In genomic region chr20:23161244-23161875, GRCh38 we compare ENCODE assay signal across 12 cellular contexts.
DNase-seq lines count a peak whose midpoint lies in the region; ATAC-seq and TF ChIP-seq lines count a peak whose summit lies in the region.
"Had no signal": no experiment of that assay in that cellular context is flagged by ENCODE, and none has a peak within 500 bp of the region (broad histone marks: within the 10 kb centered on the region; RNA-seq: fewer than 3 reads in every experiment).

No MANE protein-coding gene starts in this region.

- peak overlapping the region; percentile 67 for H2AFZ ChIP-seq in mammary epithelial cell (ENCODE audit: low read depth, low read length)

- peak overlapping the region; percentile 42 to 48 for H3K4me3 Mint-ChIP-seq in CD14-positive monocyte
- H3K4me3 Mint-ChIP-seq in activated naive CD4-positive, alpha-beta T cell treated with anti-CD3 and anti-CD28 coated beads for 36 hours: no peak overlapping the region
- H3K4me3 Mint-ChIP-seq: activated naive CD4-positive, alpha-beta T cell treated with anti-CD3 and anti-CD28 coated beads, Interleukin-2, amount 50 U/mL, for 24 hours had no signal

- H3K27ac ChIP-seq in mammary epithelial cell (ENCODE audit: insufficient read depth, low read depth, low read length): no peak overlapping the region
- H3K27ac ChIP-seq in lower lobe of right lung: peak overlapping the region; percentile 76

- no peaks in the 10 kb centered on the region for H3K79me2 ChIP-seq in mammary epithelial cell (ENCODE audit: insufficient read depth, low read length)

- H3K9ac ChIP-seq in mammary epithelial cell (ENCODE audit: insufficient read depth, low read length): no peak overlapping the region

- H3K27ac Mint-ChIP-seq in CD14-positive monocyte: peak overlapping the region; percentile 91 to 100 (median 98)
- H3K27ac Mint-ChIP-seq in activated naive CD4-positive, alpha-beta T cell treated with anti-CD3 and anti-CD28 coated beads for 36 hours: no peak overlapping the region
- H3K27ac Mint-ChIP-seq: activated naive CD4-positive, alpha-beta T cell treated with anti-CD3 and anti-CD28 coated beads, Interleukin-2, amount 50 U/mL, for 24 hours had no signal

- H3K9me3 ChIP-seq in mammary epithelial cell (replicated peaks; ENCODE audit: insufficient read depth, low read length): no peaks in the 10 kb centered on the region
- H3K9me3 ChIP-seq in lower lobe of right lung: no peaks in the 10 kb centered on the region
- H3K9me3 ChIP-seq: BE2C had no signal

- peak; percentile 72 for DNase-seq in CD14-positive monocyte (ENCODE audit: low spot score)
- DNase-seq in mammary epithelial cell: peak; percentile 65
- DNase-seq in lower lobe of right lung: no peak
- DNase-seq in NCI-H1694 treated with DMSO at 0.1 percent for 48 hours (lab: John Stamatoyannopoulos, UW): no peak
- no peak for DNase-seq in kidney tubule cell (ENCODE audit: low spot score)
- no peak for DNase-seq in activated naive CD4-positive, alpha-beta T cell treated with anti-CD3 and anti-CD28 coated beads for 36 hours
- DNase-seq: BE2C, H7, NCI-H524 treated with DMSO at 0.1 percent for 48 hours had no signal

- ATAC-seq in HG03432 (IDR thresholded peaks at IDR 0.05; ENCODE audit: unreplicated experiment): peak; percentile 61
- peak; percentile 39 to 55 for ATAC-seq in lower lobe of right lung
- ATAC-seq in HG02981 (IDR thresholded peaks at IDR 0.05; ENCODE audit: unreplicated experiment): no peak

- in situ Hi-C loops in mammary epithelial cell (cut with MboI; ENCODE audit: low sequenced_read_pairs in 2 of 2): loop anchor here in 1 of 2 donors (10.0 kb wide), 1 partner anchor 107 kb away; no protein-coding TSS in a partner anchor

- H3K27me3 Mint-ChIP-seq in CD14-positive monocyte (ENCODE audit: low read depth in 3 of 3): peaks cover 0 to 5% (median 0%) of the 10 kb centered on the region in 3 donors
- no peaks in the 10 kb centered on the region for H3K27me3 Mint-ChIP-seq in activated naive CD4-positive, alpha-beta T cell treated with anti-CD3 and anti-CD28 coated beads for 36 hours (ENCODE audit: low read depth)

- no peak for TF ChIP-seq CTCF in CD14-positive monocyte (IDR thresholded peaks at IDR 0.05)
- TF ChIP-seq CTCF in mammary epithelial cell (conservative IDR thresholded peaks at IDR 0.05 in 1 of 2, IDR thresholded peaks at IDR 0.05 in 1 of 2; ENCODE audit: extremely low read depth in 1 of 2, insufficient read depth in 1 of 2, low read depth in 1 of 2, low read length in 2 of 2): no peak
- no peak for TF ChIP-seq CTCF in lower lobe of right lung (IDR thresholded peaks at IDR 0.05)

- H3K4me1 Mint-ChIP-seq in CD14-positive monocyte: peaks cover 74% of the 10 kb centered on the region
- H3K4me1 Mint-ChIP-seq in activated naive CD4-positive, alpha-beta T cell treated with anti-CD3 and anti-CD28 coated beads for 36 hours (ENCODE audit: low read depth): peaks cover 3% of the 10 kb centered on the region

- 15% methylated on average over 11 of the region's 17 CpGs for WGBS in mammary epithelial cell (ENCODE audit: low coverage, missing lambda C conversion rate)

- intact Hi-C loops in CD14-positive monocyte (cut with micrococcal nuclease) (no loop called here), mammary epithelial cell (cut with micrococcal nuclease) (no loop called here), lower lobe of right lung (cut with DNase I) (no loop called here)
- intact Hi-C loops in activated naive CD4-positive, alpha-beta T cell treated with anti-CD3 and anti-CD28 coated beads for 36 hours (cut with micrococcal nuclease): no loop called here

- H3K36me3 Mint-ChIP-seq in CD14-positive monocyte: peaks cover 0 to 9% of the 10 kb centered on the region in 2 donors
- no peaks in the 10 kb centered on the region for H3K36me3 Mint-ChIP-seq in activated naive CD4-positive, alpha-beta T cell treated with anti-CD3 and anti-CD28 coated beads for 36 hours (ENCODE audit: low read depth)
- H3K36me3 Mint-ChIP-seq: activated naive CD4-positive, alpha-beta T cell treated with anti-CD3 and anti-CD28 coated beads, Interleukin-2, amount 50 U/mL, for 24 hours had no signal

- H3K4me3 ChIP-seq in mammary epithelial cell (replicated peaks in 1 of 3; ENCODE audit: insufficient read depth in 1 of 3, low read depth in 2 of 3, low read length in 3 of 3) (no peak overlapping the region), lower lobe of right lung (no peak overlapping the region)

- H3K9me3 Mint-ChIP-seq in CD14-positive monocyte: peaks cover 0 to 6% (median 2%) of the 10 kb centered on the region in 7 donors
- no peaks in the 10 kb centered on the region for H3K9me3 Mint-ChIP-seq in activated naive CD4-positive, alpha-beta T cell treated with anti-CD3 and anti-CD28 coated beads for 36 hours
- H3K9me3 Mint-ChIP-seq: activated naive CD4-positive, alpha-beta T cell treated with anti-CD3 and anti-CD28 coated beads, Interleukin-2, amount 50 U/mL, for 24 hours had no signal

- BruUV-seq in mammary epithelial cell (replicated peaks; lab: Mats Ljungman, UMichigan): no TSS peak

- no peaks in the 10 kb centered on the region for H3K36me3 ChIP-seq in mammary epithelial cell (ENCODE audit: insufficient read depth, low read length)
- no peaks in the 10 kb centered on the region for H3K36me3 ChIP-seq in lower lobe of right lung
- H3K36me3 ChIP-seq: BE2C had no signal

- H3K27me3 ChIP-seq in mammary epithelial cell (ENCODE audit: insufficient read depth, low read length): no peaks in the 10 kb centered on the region
- no peaks in the 10 kb centered on the region for H3K27me3 ChIP-seq in lower lobe of right lung (ENCODE audit: low read depth)
- H3K27me3 ChIP-seq: BE2C had no signal

- CTCF ChIA-PET in mammary epithelial cell (lab: Charles Lee; ENCODE audit: low non-redundant PET): no interaction called here
- CTCF ChIA-PET in activated naive CD4-positive, alpha-beta T cell treated with anti-CD3 and anti-CD28 coated beads for 36 hours (lab: Charles Lee): no interaction called here

- no peaks in the 10 kb centered on the region for H4K20me1 ChIP-seq in mammary epithelial cell (ENCODE audit: insufficient read depth, low read length)

- dilution Hi-C loops in mammary epithelial cell (cut with HindIII; ENCODE audit: low sequenced_read_pairs): no loop called here

- H3K4me1 ChIP-seq in mammary epithelial cell (ENCODE audit: insufficient read depth, low read length) (peaks cover 34% of the 10 kb centered on the region), lower lobe of right lung (peaks cover 62% of the 10 kb centered on the region)
- H3K4me1 ChIP-seq: BE2C had no signal

- peak overlapping the region; percentile 63 for H3K4me2 ChIP-seq in mammary epithelial cell (ENCODE audit: insufficient read depth, low read depth, low read length)

Comparison
In these comparisons a context has a peak if more than half of its experiments do, and no peak if none do; other contexts are left out.
1. DNase-seq: peak in CD14-positive monocyte (single experiment) and mammary epithelial cell (single experiment); none in lower lobe of right lung (single experiment), NCI-H1694 treated with DMSO at 0.1 percent for 48 hours (single experiment), kidney tubule cell (single experiment) and activated naive CD4-positive, alpha-beta T cell treated with anti-CD3 and anti-CD28 coated beads for 36 hours (single experiment).